10 cellular contexts compared by ENCODE assay signal in the genomic region with DNA sequence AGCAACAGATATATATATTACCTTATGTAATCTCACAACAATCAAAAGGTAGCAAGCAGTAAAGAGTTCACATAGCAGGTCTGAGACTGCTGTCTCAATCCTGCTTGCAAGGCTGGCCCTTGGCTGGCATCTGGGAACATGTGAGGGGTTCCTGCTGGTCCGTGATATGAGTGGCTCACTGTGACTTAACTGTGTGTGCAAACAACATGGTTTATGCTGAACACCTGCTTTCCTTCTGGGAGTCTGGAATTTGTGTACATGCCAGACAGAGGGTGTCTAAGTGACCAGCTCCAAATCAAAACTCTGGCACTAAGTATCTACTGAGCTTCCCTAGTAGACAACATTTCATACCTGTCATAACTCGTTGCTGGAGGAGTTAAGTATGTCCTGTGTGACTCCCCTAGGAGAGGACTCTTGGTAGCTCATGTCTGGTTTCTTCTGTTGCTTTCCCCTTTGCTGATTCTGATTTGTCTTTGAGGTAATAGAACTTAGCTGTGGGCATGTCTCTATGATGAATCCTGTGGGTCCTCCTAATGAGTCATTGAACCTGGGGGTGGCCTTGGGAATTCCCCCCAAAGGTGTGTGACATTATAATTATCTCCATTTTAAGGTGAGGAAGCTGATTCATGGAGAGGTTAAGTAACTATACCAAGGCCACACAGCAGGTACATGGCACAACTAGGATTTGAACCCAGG.
DNase-seq lines count a peak whose midpoint lies in the region; ATAC-seq and TF ChIP-seq lines count a peak whose summit lies in the region.
"Had no signal": no experiment of that assay in that cellular context is flagged by ENCODE, and none has a peak within 500 bp of the region (broad histone marks: within the 10 kb centered on the region; RNA-seq: fewer than 3 reads in every experiment).

No MANE protein-coding gene starts in this region.

- no peaks in the 10 kb centered on the region for H3K9me3 ChIP-seq in T-helper 17 cell (ENCODE audit: control insufficient read depth, low read length, poor library complexity, severe bottlenecking)
- no peaks in the 10 kb centered on the region for H3K9me3 ChIP-seq in mucosa of descending colon
- H3K9me3 ChIP-seq in SJCRH30 (replicated peaks): no peaks in the 10 kb centered on the region

- no peak overlapping the region for H3K4me3 Mint-ChIP-seq in T-helper 17 cell
- peak overlapping the region; percentile 76 for H3K4me3 Mint-ChIP-seq in activated naive CD4-positive, alpha-beta T cell treated with anti-CD3 and anti-CD28 coated beads, Interleukin-2, amount 50 U/mL, for 24 hours

- no peak overlapping the region for H3K27ac ChIP-seq in SJCRH30

- intact Hi-C loops in mucosa of descending colon (cut with DNase I, micrococcal nuclease): no loop called here

- H3K36me3 ChIP-seq in mucosa of descending colon (ENCODE audit: low read depth) (no peaks in the 10 kb centered on the region), SJCRH30 (no peaks in the 10 kb centered on the region)

- no peaks in the 10 kb centered on the region for H3K27me3 Mint-ChIP-seq in T-helper 17 cell
- no peaks in the 10 kb centered on the region for H3K27me3 Mint-ChIP-seq in activated naive CD4-positive, alpha-beta T cell treated with anti-CD3 and anti-CD28 coated beads, Interleukin-2, amount 50 U/mL, for 24 hours

- H3K36me3 Mint-ChIP-seq in T-helper 17 cell (ENCODE audit: low read depth): peaks cover 9% of the 10 kb centered on the region
- peaks cover 59% of the 10 kb centered on the region for H3K36me3 Mint-ChIP-seq in activated naive CD4-positive, alpha-beta T cell treated with anti-CD3 and anti-CD28 coated beads, Interleukin-2, amount 50 U/mL, for 24 hours

- DNase-seq in T-helper 17 cell (no peak), mucosa of descending colon (no peak), NCI-H2081 treated with DMSO at 0.1 percent for 48 hours (lab: John Stamatoyannopoulos, UW) (no peak), SJCRH30 (no peak)
- peak; percentile 62 for DNase-seq in stimulated activated naive CD8-positive, alpha-beta T cell treated with anti-CD3 and anti-CD28 coated beads, Interleukin-15, Interleukin-2, amounts not matched to agents 100 U/mL and 50 U/mL, for 24 hours
- DNase-seq in effector CD8-positive, alpha-beta T cell (lab: John Stamatoyannopoulos, UW): no peak
- DNase-seq: NCI-H1092 treated with DMSO at 0.1 percent for 48 hours, T-helper 9 cell had no signal

- H3K4me1 Mint-ChIP-seq in T-helper 17 cell: peaks cover 42% of the 10 kb centered on the region
- H3K4me1 Mint-ChIP-seq in activated naive CD4-positive, alpha-beta T cell treated with anti-CD3 and anti-CD28 coated beads, Interleukin-2, amount 50 U/mL, for 24 hours: peaks cover 99% of the 10 kb centered on the region

- ATAC-seq in T-helper 17 cell: peak; percentile 52
- ATAC-seq in mucosa of descending colon: peak; percentile 4
- peak; percentile 68 for ATAC-seq in stimulated activated naive CD8-positive, alpha-beta T cell treated with anti-CD3 and anti-CD28 coated beads, Interleukin-15, Interleukin-2, amounts not matched to agents 100 U/mL and 50 U/mL, for 24 hours

- H3K27me3 ChIP-seq in SJCRH30: no peaks in the 10 kb centered on the region

- TF ChIP-seq CTCF in mucosa of descending colon (IDR thresholded peaks at IDR 0.05): no peak

- H3K4me3 ChIP-seq in mucosa of descending colon (no peak overlapping the region), SJCRH30 (no peak overlapping the region)

- H3K4me1 ChIP-seq in mucosa of descending colon (ENCODE audit: low read depth) (peaks cover 12% of the 10 kb centered on the region), SJCRH30 (no peaks in the 10 kb centered on the region)
- H3K4me1 ChIP-seq: parathyroid adenoma had no signal

- peaks cover 5% of the 10 kb centered on the region for H3K9me3 Mint-ChIP-seq in activated naive CD4-positive, alpha-beta T cell treated with anti-CD3 and anti-CD28 coated beads, Interleukin-2, amount 50 U/mL, for 24 hours

- H3K27ac Mint-ChIP-seq in T-helper 17 cell: peak overlapping the region; percentile 8
- peak overlapping the region; percentile 90 for H3K27ac Mint-ChIP-seq in activated naive CD4-positive, alpha-beta T cell treated with anti-CD3 and anti-CD28 coated beads, Interleukin-2, amount 50 U/mL, for 24 hours

Comparison
In these comparisons a context has a peak if more than half of its experiments do, and no peak if none do; other contexts are left out.
1. ATAC-seq: peak in every context shown above with its lines; median percentile 68 in stimulated activated naive CD8-positive, alpha-beta T cell treated with anti-CD3 and anti-CD28 coated beads, Interleukin-15, Interleukin-2, amounts not matched to agents 100 U/mL and 50 U/mL, for 24 hours; 52 in T-helper 17 cell; 4 in mucosa of descending colon.